ENCODE assay signal across 8 cellular contexts in the genomic region with DNA sequence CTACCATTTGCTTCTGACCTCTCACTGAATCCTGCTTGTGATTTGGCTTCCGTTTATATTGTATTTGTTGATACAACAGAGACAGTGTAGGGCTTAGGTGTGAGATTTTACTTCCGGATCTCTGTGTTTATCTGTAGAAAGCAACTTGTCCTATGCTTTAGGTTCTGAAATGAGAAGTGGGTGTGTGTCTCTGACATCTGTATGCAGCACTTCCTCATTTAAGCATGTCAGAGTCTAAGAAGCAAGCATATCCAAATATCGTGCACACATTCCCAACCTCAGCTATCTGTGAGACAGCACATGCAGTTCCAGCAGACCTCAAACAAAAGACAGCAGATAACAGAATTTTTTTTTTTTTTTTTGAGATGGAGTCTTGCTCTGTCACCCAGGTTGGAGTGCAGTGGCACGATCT. TPM values are rescaled to one million over a fixed set of nuclear protein-coding genes. Genes with fewer than 3 reads are reported as not detected.
DNase-seq lines count a peak whose midpoint lies in the region; ATAC-seq lines count a peak whose summit lies in the region.

No MANE protein-coding gene starts in this region.

- POLR2A ChIA-PET in activated CD4-positive, alpha-beta memory T cell treated with anti-CD3 and anti-CD28 coated beads, Interleukin-2, amount 10 ng/mL, durations not matched to agents 7 days and 5 days (lab: Charles Lee): interaction anchor here (0.8 to 7.5 kb wide), 3 partner anchors 14 to 22 kb away, joined by 3 to 62 read pairs (median 8); partner anchors contain the start of gene KLF9

- H3K4me1 Mint-ChIP-seq in activated CD4-positive, alpha-beta memory T cell treated with anti-CD3 and anti-CD28 coated beads, Interleukin-2, amount 10 ng/mL, durations not matched to agents 7 days and 5 days: peaks cover 53% of the 10 kb centered on the region
- peaks cover 30 to 31% of the 10 kb centered on the region in 2 donors for H3K4me1 Mint-ChIP-seq in natural killer cell treated with Interleukin-12 subunit alpha and Interleukin-12 subunit beta and Interleukin-15 and Interleukin-18, amount 100 ng/mL, for 72 hours (ENCODE audit: low read depth in 2 of 2)

- CTCF ChIA-PET in activated CD4-positive, alpha-beta memory T cell treated with anti-CD3 and anti-CD28 coated beads, Interleukin-2, amount 10 ng/mL, durations not matched to agents 7 days and 5 days (lab: Charles Lee): no interaction called here

- H3K9me3 Mint-ChIP-seq in activated CD4-positive, alpha-beta memory T cell treated with anti-CD3 and anti-CD28 coated beads, Interleukin-2, amount 10 ng/mL, durations not matched to agents 7 days and 5 days: no peaks in the 10 kb centered on the region
- no peaks in the 10 kb centered on the region for H3K9me3 Mint-ChIP-seq in natural killer cell treated with Interleukin-12 subunit alpha and Interleukin-12 subunit beta and Interleukin-15 and Interleukin-18, amount 100 ng/mL, for 72 hours

- DNase-seq in Ammon's horn (ENCODE audit: low spot score) (peak; percentile 66), NCI-H1105 (lab: John Stamatoyannopoulos, UW) (no peak), NCI-H2196 (lab: John Stamatoyannopoulos, UW; ENCODE audit: unreplicated experiment) (no peak)
- DNase-seq in activated CD4-positive, alpha-beta memory T cell treated with anti-CD3 and anti-CD28 coated beads, Interleukin-2, amount 10 ng/mL, durations not matched to agents 7 days and 5 days: no peak
- DNase-seq in natural killer cell treated with Interleukin-12 subunit alpha and Interleukin-12 subunit beta and Interleukin-15 and Interleukin-18, amount 100 ng/mL, for 72 hours (ENCODE audit: low spot score): no peak
- DNase-seq in stimulated activated CD4-positive, alpha-beta T cell treated with anti-CD3 and anti-CD28 coated beads, Interleukin-2, amount 100 ng/mL, for 24 hours: no peak

- ATAC-seq in GM19328 (IDR thresholded peaks at IDR 0.05; ENCODE audit: unreplicated experiment) (peak; percentile 99), HG03280 (IDR thresholded peaks at IDR 0.05; ENCODE audit: unreplicated experiment) (peak; percentile 97)
- peak; percentile 81 to 94 for ATAC-seq in natural killer cell treated with Interleukin-12 subunit alpha and Interleukin-12 subunit beta and Interleukin-15 and Interleukin-18, amount 100 ng/mL, for 72 hours

- H3K36me3 Mint-ChIP-seq in activated CD4-positive, alpha-beta memory T cell treated with anti-CD3 and anti-CD28 coated beads, Interleukin-2, amount 10 ng/mL, durations not matched to agents 7 days and 5 days (ENCODE audit: low read depth): no peaks in the 10 kb centered on the region
- H3K36me3 Mint-ChIP-seq in natural killer cell treated with Interleukin-12 subunit alpha and Interleukin-12 subunit beta and Interleukin-15 and Interleukin-18, amount 100 ng/mL, for 72 hours: no peaks in the 10 kb centered on the region

- H3K27me3 Mint-ChIP-seq in activated CD4-positive, alpha-beta memory T cell treated with anti-CD3 and anti-CD28 coated beads, Interleukin-2, amount 10 ng/mL, durations not matched to agents 7 days and 5 days: no peaks in the 10 kb centered on the region
- no peaks in the 10 kb centered on the region for H3K27me3 Mint-ChIP-seq in natural killer cell treated with Interleukin-12 subunit alpha and Interleukin-12 subunit beta and Interleukin-15 and Interleukin-18, amount 100 ng/mL, for 72 hours

- no peak overlapping the region for H3K4me3 Mint-ChIP-seq in activated CD4-positive, alpha-beta memory T cell treated with anti-CD3 and anti-CD28 coated beads, Interleukin-2, amount 10 ng/mL, durations not matched to agents 7 days and 5 days
- H3K4me3 Mint-ChIP-seq in natural killer cell treated with Interleukin-12 subunit alpha and Interleukin-12 subunit beta and Interleukin-15 and Interleukin-18, amount 100 ng/mL, for 72 hours: peak overlapping the region; percentile 70

- H3K27ac Mint-ChIP-seq in activated CD4-positive, alpha-beta memory T cell treated with anti-CD3 and anti-CD28 coated beads, Interleukin-2, amount 10 ng/mL, durations not matched to agents 7 days and 5 days: peak overlapping the region; percentile 78
- peak overlapping the region; percentile 51 to 78 for H3K27ac Mint-ChIP-seq in natural killer cell treated with Interleukin-12 subunit alpha and Interleukin-12 subunit beta and Interleukin-15 and Interleukin-18, amount 100 ng/mL, for 72 hours

RNA-seq across cellular contexts. Expression of gene KLF9, which starts 16.3 kb away (rescaled TPM):
- 10 to 100 TPM; 19.2 to 19.6 TPM for total RNA-seq in activated CD4-positive, alpha-beta memory T cell treated with anti-CD3 and anti-CD28 coated beads, Interleukin-2, amount 10 ng/mL, durations not matched to agents 7 days and 5 days
- 1 to 10 TPM; 3.3 to 4.0 TPM for total RNA-seq in natural killer cell treated with Interleukin-12 subunit alpha and Interleukin-12 subunit beta and Interleukin-15 and Interleukin-18, amount 100 ng/mL, for 72 hours

Comparison
In these comparisons a context has a peak if more than half of its experiments do, and no peak if none do; other contexts are left out.
1. RNA of gene KLF9, which starts 16.3 kb away (total RNA-seq): 19.2 to 19.6 TPM in activated CD4-positive, alpha-beta memory T cell treated with anti-CD3 and anti-CD28 coated beads, Interleukin-2, amount 10 ng/mL, durations not matched to agents 7 days and 5 days; 3.3 to 4.0 TPM in natural killer cell treated with Interleukin-12 subunit alpha and Interleukin-12 subunit beta and Interleukin-15 and Interleukin-18, amount 100 ng/mL, for 72 hours; every median in the first group is over 4 times any median in the second.
2. Peak in every context shown above with its lines, with median percentiles within 50 percentile points of each other: ATAC-seq.